Comparison of ENCODE assay signal across 10 cellular contexts in the genomic region with DNA sequence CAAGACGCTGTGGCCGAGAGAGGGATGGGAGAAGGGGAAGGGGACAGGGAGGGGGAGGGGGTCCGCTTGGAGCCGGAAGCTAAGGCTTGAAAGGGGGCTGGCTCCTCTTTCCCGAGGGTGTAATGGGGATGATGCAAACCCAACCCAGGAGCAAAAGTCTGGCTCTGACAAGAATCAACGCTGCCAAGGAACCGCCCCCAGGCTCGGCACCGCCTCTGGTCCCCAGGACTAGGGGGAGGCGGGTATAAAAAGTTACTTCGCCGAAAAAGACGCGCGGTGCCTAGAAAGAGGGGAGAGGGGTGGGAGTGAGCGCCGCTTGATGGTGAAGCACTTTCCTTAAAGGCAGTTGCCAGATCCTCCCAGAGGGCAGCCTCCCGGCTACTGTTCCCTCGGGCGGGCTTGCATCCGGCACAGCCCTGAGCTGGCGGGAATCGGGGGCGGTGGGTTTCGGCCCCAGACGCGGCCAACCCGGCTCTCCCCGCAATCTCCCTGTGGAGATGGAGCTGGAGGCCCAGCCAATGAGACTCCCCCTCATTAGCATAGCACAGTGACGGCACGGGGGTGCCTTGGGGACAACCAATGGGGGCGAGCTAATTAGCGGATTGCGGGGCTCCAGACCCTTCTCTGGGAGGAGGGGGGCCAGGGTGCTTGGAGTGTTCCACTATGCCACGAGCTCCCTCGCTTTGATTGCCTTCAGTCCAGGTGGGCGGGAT. TPM values are rescaled to one million over a fixed set of nuclear protein-coding genes. Genes with fewer than 3 reads are reported as not detected.
DNase-seq lines count a peak whose midpoint lies in the region; ATAC-seq and TF ChIP-seq lines count a peak whose summit lies in the region.
"Had no signal": no experiment of that assay in that cellular context is flagged by ENCODE, and none has a peak within 500 bp of the region (broad histone marks: within the 10 kb centered on the region; RNA-seq: fewer than 3 reads in every experiment).

Gene KCNT2 (minus strand): TSS at position 40 of the 713 bp plus-strand sequence. CDS start 131 bp downstream, outside the sequence.

- ATAC-seq in HG03175 (IDR thresholded peaks at IDR 0.05; ENCODE audit: unreplicated experiment) = no peak

- DNase-seq in NCI-H2029 (lab: John Stamatoyannopoulos, UW) (peak; percentile 7), NCI-H2029 treated with DMSO at 0.1 percent for 48 hours (lab: John Stamatoyannopoulos, UW) (no peak), NCI-H2171 (lab: John Stamatoyannopoulos, UW) (peak; percentile 82), ascending aorta (ENCODE audit: low spot score in 2 of 2) (peak in 1 of 2 donors; percentile 67), hepatic stellate cell (ENCODE audit: low spot score) (peak; percentile 2), prostate gland (ENCODE audit: low spot score) (peak; percentile 12), GM13977 (ENCODE audit: low spot score) (no peak)
- DNase-seq: stimulated activated naive B cell treated with anti-CD40 and anti-IgM and Interleukin-4, amounts not matched to agents 10 μg/mL and 1 μg/mL and 100 μg/mL, for 72 hours had no signal

- H3K4me1 ChIP-seq in ascending aorta (peaks cover 0 to 2% of the 10 kb centered on the region in 2 donors), prostate gland (replicated peaks) (no peaks in the 10 kb centered on the region)

- in situ Hi-C loops in GM13977 (cut with MboI; ENCODE audit: low pct_unique_long_range_greater_than_20kb, low sequenced_read_pairs, unreplicated experiment) = no loop called here

- TF ChIP-seq POLR2A in prostate gland (IDR thresholded peaks at IDR 0.05) = no peak

- H3K9me3 ChIP-seq in ascending aorta = no peaks in the 10 kb centered on the region
- no peaks in the 10 kb centered on the region for H3K9me3 ChIP-seq in prostate gland

- H3K4me3 ChIP-seq in ascending aorta = peak within 1 kb of the TSS; percentile 54 to 67
- H3K4me3 ChIP-seq in prostate gland = peak within 1 kb of the TSS; percentile 32 to 35

- H3K27ac ChIP-seq in ascending aorta (peak within 1 kb of the TSS; percentile 61 to 70), prostate gland (peak within 1 kb of the TSS; percentile 21 to 60)

- under 1% methylated on average over 36 of the region's 37 CpGs for WGBS in prostate gland

- no peaks in the 10 kb centered on the region for H3K36me3 ChIP-seq in ascending aorta
- no peaks in the 10 kb centered on the region for H3K36me3 ChIP-seq in prostate gland

- TF ChIP-seq CTCF in ascending aorta (IDR thresholded peaks at IDR 0.05) = no peak
- TF ChIP-seq CTCF in prostate gland (IDR thresholded peaks at IDR 0.05) = no peak
- TF ChIP-seq CTCF in GM13977 (IDR thresholded peaks at IDR 0.05; ENCODE audit: extremely low read depth, insufficient read depth, missing control alignments) = no peak

- no peaks in the 10 kb centered on the region for H3K27me3 ChIP-seq in ascending aorta
- no peaks in the 10 kb centered on the region for H3K27me3 ChIP-seq in prostate gland (replicated peaks; ENCODE audit: insufficient read depth)

- intact Hi-C loops in ascending aorta (cut with DNase I) (no loop called here), prostate gland (cut with DNase I) (no loop called here)

RNA-seq across cellular contexts. Expression of gene KCNT2, which starts in this region (rescaled TPM):
- total RNA-seq in ascending aorta (8.4 TPM), prostate gland (1 to 10 TPM; 1.2 to 1.9 TPM)
- total RNA-seq: T-helper 1 cell treated with Interleukin-12 subunit alpha and Interleukin-12 subunit beta and Interleukin-4 antibody, amounts not matched to agents 30 ng/mL and 1 ng/mL, for 36 hours had no signal

Comparison
In these comparisons a context has a peak if more than half of its experiments do, and no peak if none do; other contexts are left out.
1. DNase-seq: peak in NCI-H2029 (single experiment), NCI-H2171 (single experiment), hepatic stellate cell (single experiment) and prostate gland (single experiment); none in NCI-H2029 treated with DMSO at 0.1 percent for 48 hours (single experiment) and GM13977 (single experiment).